ENCODE assay signal across 8 cellular contexts in genomic region chr22:19103881-19104821, GRCh38. TPM values are rescaled to one million over a fixed set of nuclear protein-coding genes. Genes with fewer than 3 reads are reported as not detected.
DNase-seq lines count a peak whose midpoint lies in the region; ATAC-seq and TF ChIP-seq lines count a peak whose summit lies in the region.
"Had no signal": no experiment of that assay in that cellular context is flagged by ENCODE, and none has a peak within 500 bp of the region (broad histone marks: within the 10 kb centered on the region; RNA-seq: fewer than 3 reads in every experiment).

No MANE protein-coding gene starts in this region.

- no peaks in the 10 kb centered on the region for H3K27me3 Mint-ChIP-seq in naive thymus-derived CD4-positive, alpha-beta T cell
- no peaks in the 10 kb centered on the region for H3K27me3 Mint-ChIP-seq in activated CD8-positive, alpha-beta T cell treated with anti-CD3 and anti-CD28 coated beads for 36 hours

- H3K4me3 ChIP-seq in naive thymus-derived CD4-positive, alpha-beta T cell (ENCODE audit: low read length): no peak overlapping the region

- no peaks in the 10 kb centered on the region for H3K27me3 ChIP-seq in naive thymus-derived CD4-positive, alpha-beta T cell (ENCODE audit: control insufficient read depth in 2 of 2, insufficient read depth in 2 of 2, low read length in 2 of 2)

- intact Hi-C loops in naive thymus-derived CD4-positive, alpha-beta T cell (cut with micrococcal nuclease): loop anchor here in 1 of 2 donors (10.0 kb wide), 1 partner anchor 261 kb away; no protein-coding TSS in a partner anchor
- intact Hi-C loops in activated CD8-positive, alpha-beta T cell treated with anti-CD3 and anti-CD28 coated beads for 36 hours (cut with micrococcal nuclease): no loop called here

- H3K9me3 Mint-ChIP-seq in naive thymus-derived CD4-positive, alpha-beta T cell: no peaks in the 10 kb centered on the region
- no peaks in the 10 kb centered on the region for H3K9me3 Mint-ChIP-seq in activated CD8-positive, alpha-beta T cell treated with anti-CD3 and anti-CD28 coated beads for 36 hours

- H3K4me3 Mint-ChIP-seq in naive thymus-derived CD4-positive, alpha-beta T cell: no peak overlapping the region
- H3K4me3 Mint-ChIP-seq in activated CD8-positive, alpha-beta T cell treated with anti-CD3 and anti-CD28 coated beads for 36 hours: no peak overlapping the region

- no peak overlapping the region for H3K27ac ChIP-seq in naive thymus-derived CD4-positive, alpha-beta T cell (ENCODE audit: low read depth, low read length)

- CTCF ChIA-PET in naive thymus-derived CD4-positive, alpha-beta T cell (lab: Charles Lee): no interaction called here
- CTCF ChIA-PET in activated CD8-positive, alpha-beta T cell treated with anti-CD3 and anti-CD28 coated beads for 36 hours (lab: Charles Lee): interaction anchor here (0.6 kb wide), 1 partner anchor 14 kb away, joined by 3 read pairs; no protein-coding TSS in a partner anchor

- H3K27ac Mint-ChIP-seq in naive thymus-derived CD4-positive, alpha-beta T cell: peak overlapping the region in 7 of 9 donors; percentile 0 to 77 (median 59)
- H3K27ac Mint-ChIP-seq in activated CD8-positive, alpha-beta T cell treated with anti-CD3 and anti-CD28 coated beads for 36 hours: no peak overlapping the region

- H3K36me3 Mint-ChIP-seq in naive thymus-derived CD4-positive, alpha-beta T cell: peaks cover 0 to 13% (median 8%) of the 10 kb centered on the region in 5 donors
- peaks cover 5% of the 10 kb centered on the region for H3K36me3 Mint-ChIP-seq in activated CD8-positive, alpha-beta T cell treated with anti-CD3 and anti-CD28 coated beads for 36 hours (ENCODE audit: low read depth)

- TF ChIP-seq CTCF in activated CD8-positive, alpha-beta T cell treated with anti-CD3 and anti-CD28 coated beads for 36 hours (IDR thresholded peaks at IDR 0.05): no peak

- peaks cover 0 to 3% (median 0%) of the 10 kb centered on the region in 3 experiments for H3K36me3 ChIP-seq in naive thymus-derived CD4-positive, alpha-beta T cell (ENCODE audit: control insufficient read depth in 2 of 3, insufficient read depth in 3 of 3, low read length in 3 of 3)

- peaks cover 17 to 28% of the 10 kb centered on the region in 2 donors for H3K4me1 ChIP-seq in naive thymus-derived CD4-positive, alpha-beta T cell (ENCODE audit: control insufficient read depth in 2 of 2, insufficient read depth in 2 of 2, low read length in 2 of 2)

- ATAC-seq in naive thymus-derived CD4-positive, alpha-beta T cell: no peak
- ATAC-seq in GM18907 (IDR thresholded peaks at IDR 0.05; ENCODE audit: unreplicated experiment): no peak
- no peak for ATAC-seq in activated CD8-positive, alpha-beta T cell treated with anti-CD3 and anti-CD28 coated beads for 36 hours
- ATAC-seq: esophagus mucosa had no signal

- POLR2A ChIA-PET in naive thymus-derived CD4-positive, alpha-beta T cell (lab: Charles Lee): no interaction called here
- POLR2A ChIA-PET in activated CD8-positive, alpha-beta T cell treated with anti-CD3 and anti-CD28 coated beads for 36 hours (lab: Charles Lee): interaction anchor here (2.6 kb wide), 1 partner anchor 17 kb away, joined by 6 read pairs; the partner anchor contains the start of gene DGCR2

- no peaks in the 10 kb centered on the region for H3K9me3 ChIP-seq in naive thymus-derived CD4-positive, alpha-beta T cell (ENCODE audit: control insufficient read depth in 2 of 3, low read length in 3 of 3)

- peaks cover 33 to 71% (median 63%) of the 10 kb centered on the region in 7 donors for H3K4me1 Mint-ChIP-seq in naive thymus-derived CD4-positive, alpha-beta T cell
- H3K4me1 Mint-ChIP-seq in activated CD8-positive, alpha-beta T cell treated with anti-CD3 and anti-CD28 coated beads for 36 hours (ENCODE audit: low read depth): peaks cover 47% of the 10 kb centered on the region

- DNase-seq in DMS 273 treated with DMSO at 0.1 percent for 48 hours (lab: John Stamatoyannopoulos, UW) (peak; percentile 9), amniotic epithelial cell (ENCODE audit: low read depth) (peak; percentile 51), EL (no peak)
- DNase-seq in naive thymus-derived CD4-positive, alpha-beta T cell: no peak
- DNase-seq in activated CD8-positive, alpha-beta T cell treated with anti-CD3 and anti-CD28 coated beads for 36 hours: no peak
- DNase-seq: NCI-H748 treated with DMSO at 0.1 percent for 48 hours had no signal

RNA-seq across cellular contexts. Expression of gene DGCR2, which starts 18.1 kb away (rescaled TPM):
- total RNA-seq in naive thymus-derived CD4-positive, alpha-beta T cell: 10 to 100 TPM; 38.8 to 79.1 (median 50.4) TPM
- polyA plus RNA-seq in naive thymus-derived CD4-positive, alpha-beta T cell: 10 to 100 TPM; 46.2 to 81.9 TPM
- 10 to 100 TPM; 18.0 to 20.0 TPM for total RNA-seq in activated CD8-positive, alpha-beta T cell treated with anti-CD3 and anti-CD28 coated beads for 36 hours

RNA-seq across cellular contexts. Expression of gene TSSK2, which starts 27.0 kb away (rescaled TPM):
- under 1 TPM in 1 of 5 experiments, not detected in 4; 0.42 TPM for total RNA-seq in naive thymus-derived CD4-positive, alpha-beta T cell
- polyA plus RNA-seq in naive thymus-derived CD4-positive, alpha-beta T cell: not detected
- total RNA-seq in activated CD8-positive, alpha-beta T cell treated with anti-CD3 and anti-CD28 coated beads for 36 hours: not detected
- total RNA-seq: esophagus mucosa had no signal

RNA-seq across cellular contexts. Expression of gene ESS2, which starts 40.3 kb away (rescaled TPM):
- total RNA-seq in naive thymus-derived CD4-positive, alpha-beta T cell: 10 to 100 TPM; 18.3 to 51.6 (median 20.6) TPM
- polyA plus RNA-seq in naive thymus-derived CD4-positive, alpha-beta T cell: 10 to 100 TPM in 1 of 2 donors, 1 to 10 TPM in 1; 8.4 to 13.9 TPM
- total RNA-seq in activated CD8-positive, alpha-beta T cell treated with anti-CD3 and anti-CD28 coated beads for 36 hours: 10 to 100 TPM; 11.7 to 12.9 TPM

RNA-seq across cellular contexts. Expression of gene GSC2, which starts 45.9 kb away (rescaled TPM):
- not detected for total RNA-seq in naive thymus-derived CD4-positive, alpha-beta T cell
- not detected for polyA plus RNA-seq in naive thymus-derived CD4-positive, alpha-beta T cell
- not detected for total RNA-seq in activated CD8-positive, alpha-beta T cell treated with anti-CD3 and anti-CD28 coated beads for 36 hours
- total RNA-seq: esophagus mucosa had no signal

Comparison
In these comparisons a context has a peak if more than half of its experiments do, and no peak if none do; other contexts are left out.
1. DNase-seq: peak in DMS 273 treated with DMSO at 0.1 percent for 48 hours (single experiment) and amniotic epithelial cell (single experiment); none in naive thymus-derived CD4-positive, alpha-beta T cell (0 of 9), EL (single experiment) and activated CD8-positive, alpha-beta T cell treated with anti-CD3 and anti-CD28 coated beads for 36 hours (single experiment).